Comparison of ENCODE assay signal across 8 cellular contexts in genomic region chr15:67133738-67134576, GRCh38.
A peak's percentile ranks its signal among the peaks of the same experiment; 100 is the strongest.
DNase-seq lines count a peak whose midpoint lies in the region; ATAC-seq and TF ChIP-seq lines count a peak whose summit lies in the region.

No MANE protein-coding gene starts in this region.

- H3K27ac Mint-ChIP-seq in T-cell = peak overlapping the region; percentile 95 to 99

- no peaks in the 10 kb centered on the region for H3K27me3 ChIP-seq in liver (ENCODE audit: control insufficient read depth in 4 of 4, insufficient read depth in 4 of 4, low read length in 3 of 4)

- peak overlapping the region; percentile 74 to 79 (median 77) for H3K4me3 Mint-ChIP-seq in T-cell

- peak overlapping the region in 1 of 2 donors; percentile 39 for H3K9ac ChIP-seq in liver (ENCODE audit: low read depth in 1 of 2, low read length in 2 of 2)

- POLR2A ChIA-PET in T-cell (lab: Charles Lee) = interaction anchor here in 1 of 2 donors (0.6 kb wide), 1 partner anchor 13 kb away, joined by 3 read pairs; no protein-coding TSS in a partner anchor

- TF ChIP-seq CTCF in astrocyte of the spinal cord (IDR thresholded peaks at IDR 0.05; ENCODE audit: low read depth, low read length) = no peak
- no peak for TF ChIP-seq CTCF in liver (IDR thresholded peaks at IDR 0.05; ENCODE audit: low read depth, low read length, missing input control)

- no peaks in the 10 kb centered on the region for H3K36me3 ChIP-seq in liver (ENCODE audit: control insufficient read depth in 4 of 4, insufficient read depth in 3 of 4, low read depth in 1 of 4, low read length in 3 of 4)

- no peak for TF ChIP-seq RAD21 in liver (IDR thresholded peaks at IDR 0.05)

- peak; percentile 27 for DNase-seq in GDM1 (lab: John Stamatoyannopoulos, UW)
- DNase-seq in T-cell = peak; percentile 26 to 83 (median 72)
- DNase-seq in astrocyte of the spinal cord (ENCODE audit: low read depth, low spot score) = peak; percentile 79
- peak; percentile 32 to 37 for DNase-seq in stimulated activated CD8-positive, alpha-beta memory T cell treated with anti-CD3 and anti-CD28 coated beads, Interleukin-15, amount 100 ng/mL, for 4 hours (ENCODE audit: low read depth in 2 of 2)
- DNase-seq in COR-L47 (lab: John Stamatoyannopoulos, UW) = no peak
- no peak for DNase-seq in amniotic stem cell (lab: John Stamatoyannopoulos, UW)

- H3K4me1 ChIP-seq in liver (ENCODE audit: control insufficient read depth in 4 of 4, insufficient read depth in 4 of 4, low read length in 3 of 4) = peaks cover 27 to 51% (median 36%) of the 10 kb centered on the region in 4 donors

- CTCF ChIA-PET in T-cell (lab: Charles Lee) = interaction anchor here in 1 of 2 donors (1.0 to 1.2 kb wide), 2 partner anchors 12 to 51 kb away, joined by 3 to 4 read pairs; no protein-coding TSS in a partner anchor

- no peaks in the 10 kb centered on the region for H3K9me3 ChIP-seq in liver (ENCODE audit: control insufficient read depth in 4 of 4, low read length in 3 of 4)

- peaks cover 7% of the 10 kb centered on the region for H3K36me3 Mint-ChIP-seq in T-cell

- H3K27ac ChIP-seq in liver (ENCODE audit: low read depth in 1 of 2, low read length in 2 of 2) = peak overlapping the region; percentile 58 to 72

- H3K9me3 Mint-ChIP-seq in T-cell = no peaks in the 10 kb centered on the region

- H3K27me3 Mint-ChIP-seq in T-cell = no peaks in the 10 kb centered on the region

- 56% methylated on average over 11 of the region's 11 CpGs for WGBS in liver

- ATAC-seq in HG02623 (IDR thresholded peaks at IDR 0.05; ENCODE audit: unreplicated experiment) = peak; percentile 63
- peak; percentile 95 to 98 (median 98) for ATAC-seq in T-cell (replicated peaks in 1 of 4)

- H3K4me3 ChIP-seq in astrocyte of the spinal cord (ENCODE audit: low read depth, low read length) = no peak overlapping the region
- H3K4me3 ChIP-seq in liver (ENCODE audit: low read depth in 1 of 3, low read length in 3 of 3) = no peak overlapping the region

- in situ Hi-C loops in astrocyte of the spinal cord (cut with HindIII; ENCODE audit: low sequenced_read_pairs) = no loop called here

- peaks cover 83 to 97% (median 94%) of the 10 kb centered on the region in 3 donors for H3K4me1 Mint-ChIP-seq in T-cell

TF ChIP-seq in liver, 16 proteins besides CTCF, POLR2A, EP300 and RAD21:
- TF ChIP-seq JUND (IDR thresholded peaks at IDR 0.05) (no peak), HNF4A (conservative IDR thresholded peaks at IDR 0.05) (peak in 1 of 2 donors; percentile 6)
TF ChIP-seq in liver: peak in this region for 1.

Comparison
In these comparisons a context has a peak if more than half of its experiments do, and no peak if none do; other contexts are left out.
1. DNase-seq: peak in GDM1 (single experiment), T-cell (34 of 34), astrocyte of the spinal cord (single experiment) and stimulated activated CD8-positive, alpha-beta memory T cell treated with anti-CD3 and anti-CD28 coated beads, Interleukin-15, amount 100 ng/mL, for 4 hours (2 of 2); none in COR-L47 (single experiment) and amniotic stem cell (single experiment).